ENCODE assay signal across 11 cellular contexts in genomic region chr18:23864620-23865019, GRCh38.
DNase-seq lines count a peak whose midpoint lies in the region; ATAC-seq and TF ChIP-seq lines count a peak whose summit lies in the region.
"Had no signal": no experiment of that assay in that cellular context is flagged by ENCODE, and none has a peak within 500 bp of the region (broad histone marks: within the 10 kb centered on the region; RNA-seq: fewer than 3 reads in every experiment).

No MANE protein-coding gene starts in this region.

- no peak for TF ChIP-seq CTCF in DND-41 (IDR thresholded peaks at IDR 0.05; ENCODE audit: borderline replicate concordance, extremely low read depth, low read length, poor library complexity, severe bottlenecking)
- TF ChIP-seq CTCF in mucosa of descending colon (IDR thresholded peaks at IDR 0.05) = no peak

- H3K4me1 ChIP-seq in DND-41 (ENCODE audit: insufficient read depth, low read length) = peaks cover 22% of the 10 kb centered on the region
- H3K4me1 ChIP-seq in mucosa of descending colon (ENCODE audit: low read depth) = no peaks in the 10 kb centered on the region

- no peaks in the 10 kb centered on the region for H4K20me1 ChIP-seq in DND-41 (ENCODE audit: insufficient read depth, low read length)

- H3K36me3 ChIP-seq in DND-41 (ENCODE audit: insufficient read depth, low read length) (no peaks in the 10 kb centered on the region), mucosa of descending colon (ENCODE audit: low read depth) (no peaks in the 10 kb centered on the region)
- H3K36me3 ChIP-seq: neural progenitor cell had no signal

- H3K9me3 ChIP-seq in DND-41 (ENCODE audit: insufficient read depth, low read length, severe bottlenecking) = no peaks in the 10 kb centered on the region
- no peaks in the 10 kb centered on the region for H3K9me3 ChIP-seq in mucosa of descending colon

- H3K9ac ChIP-seq in DND-41 (ENCODE audit: low read depth, low read length) = no peak overlapping the region
- H3K9ac ChIP-seq: neural progenitor cell had no signal

- no peak overlapping the region; the same call in 1 of the 2 replicates for H2AFZ ChIP-seq in DND-41 (ENCODE audit: low read depth, low read length)
- H2AFZ ChIP-seq: neural progenitor cell had no signal

- H3K27me3 ChIP-seq in DND-41 (ENCODE audit: insufficient read depth, low read length, poor library complexity) = no peaks in the 10 kb centered on the region
- H3K27me3 ChIP-seq: neural progenitor cell had no signal

- H3K79me2 ChIP-seq in DND-41 (ENCODE audit: insufficient read depth, low read length) = no peaks in the 10 kb centered on the region

- peak overlapping the region; percentile 51; the same call in 1 of the 2 replicates for H3K27ac ChIP-seq in DND-41 (ENCODE audit: low read length)
- H3K27ac ChIP-seq: neural progenitor cell had no signal

- ATAC-seq in DND-41 (ENCODE audit: insufficient read depth, low read depth) = peak; percentile 66
- peak; percentile 67 for ATAC-seq in mucosa of descending colon
- no peak for ATAC-seq in GM21447 (IDR thresholded peaks at IDR 0.05; ENCODE audit: unreplicated experiment)
- ATAC-seq in HG03432 (IDR thresholded peaks at IDR 0.05; ENCODE audit: unreplicated experiment) = no peak
- ATAC-seq in HG02571 (IDR thresholded peaks at IDR 0.05; ENCODE audit: unreplicated experiment) = no peak
- ATAC-seq: esophagus mucosa had no signal

- H3K4me3 ChIP-seq in DND-41 (ENCODE audit: low read depth in 1 of 2, low read length in 2 of 2) = no peak overlapping the region
- H3K4me3 ChIP-seq in Jurkat, Clone E6-1 (ENCODE audit: low read length) = no peak overlapping the region
- H3K4me3 ChIP-seq in mucosa of descending colon = no peak overlapping the region
- H3K4me3 ChIP-seq: neural progenitor cell had no signal

- H3K4me2 ChIP-seq in DND-41 (ENCODE audit: insufficient read depth, low read length) = no peak overlapping the region
- H3K4me2 ChIP-seq: neural progenitor cell had no signal

- DNase-seq in DND-41 (peak; percentile 56), mucosa of descending colon (no peak), NCI-H446 treated with DMSO at 0.1 percent for 48 hours (lab: John Stamatoyannopoulos, UW) (no peak)
- DNase-seq in Jurkat, Clone E6-1 (ENCODE audit: low read depth, low spot score) = peak; percentile 74
- peak; percentile 24 for DNase-seq in activated CD4-positive, alpha-beta T cell treated with anti-CD3 and anti-CD28 coated beads, Interleukin-2, amount 50 U/mL, for 1 hour
- DNase-seq: NCI-H1417 treated with DMSO at 0.1 percent for 48 hours had no signal

- intact Hi-C loops in mucosa of descending colon (cut with DNase I, micrococcal nuclease) = no loop called here

Comparison
In these comparisons a context has a peak if more than half of its experiments do, and no peak if none do; other contexts are left out.
1. ATAC-seq: peak in DND-41 (single experiment) and mucosa of descending colon (single experiment); none in GM21447 (single experiment), HG03432 (single experiment) and HG02571 (single experiment).
2. DNase-seq: peak in DND-41 (single experiment), Jurkat, Clone E6-1 (single experiment) and activated CD4-positive, alpha-beta T cell treated with anti-CD3 and anti-CD28 coated beads, Interleukin-2, amount 50 U/mL, for 1 hour (single experiment); none in mucosa of descending colon (0 of 3) and NCI-H446 treated with DMSO at 0.1 percent for 48 hours (single experiment).